In the genomic region with DNA sequence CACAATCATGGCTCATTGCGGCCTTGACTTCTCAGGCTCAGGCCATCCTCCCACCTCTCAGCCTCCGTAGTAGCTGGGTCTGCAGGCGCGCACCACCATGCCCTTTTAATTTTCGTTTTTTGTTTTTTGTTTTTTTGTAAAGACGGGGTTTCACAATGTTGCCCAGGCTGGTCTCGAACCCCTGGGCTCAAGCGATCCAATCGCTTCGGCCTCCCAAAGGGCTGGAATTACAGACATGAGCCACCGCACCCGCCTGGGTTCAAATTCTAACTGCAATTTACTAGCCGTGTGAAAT, we compare ENCODE assay signal across 9 cellular contexts. TPM values are rescaled to one million over a fixed set of nuclear protein-coding genes. Genes with fewer than 3 reads are reported as not detected.
DNase-seq lines count a peak whose midpoint lies in the region; ATAC-seq and FAIRE-seq lines count a peak whose summit lies in the region.
"Had no signal": no experiment of that assay in that cellular context is flagged by ENCODE, and none has a peak within 500 bp of the region (broad histone marks: within the 10 kb centered on the region; RNA-seq: fewer than 3 reads in every experiment).

No MANE protein-coding gene starts in this region.

- H3K9ac ChIP-seq in SK-N-MC (ENCODE audit: insufficient read length): peak overlapping the region; percentile 97

- WGBS in small intestine, 3 donors: 41 to 66% (median 50%) methylated on average over 13 of the region's 13 CpGs
- WGBS in aorta, 2 donors: 74 to 76% methylated on average over 13 of the region's 13 CpGs

- DNase-seq in T-helper 2 cell treated with Interferon-gamma antibody and Interleukin-4, amounts not matched to agents 5 μg/mL and 100 μg/mL, for 36 hours (ENCODE audit: low spot score): no peak
- DNase-seq in T-helper 2 cell (no peak), SK-N-MC (ENCODE audit: low read depth, low spot score) (no peak), small intestine (peak; percentile 29), aorta (no peak), 8988T (no peak)

- peak overlapping the region; percentile 95 for H3K27ac ChIP-seq in SK-N-MC
- H3K27ac ChIP-seq in small intestine (ENCODE audit: low read depth in 1 of 2, low read length in 1 of 2): no peak overlapping the region
- H3K27ac ChIP-seq in aorta (ENCODE audit: low read depth in 1 of 2, low read length in 2 of 2): no peak overlapping the region

- ATAC-seq in aorta (ENCODE audit: low FRiP score): no peak
- ATAC-seq in GM19351 (IDR thresholded peaks at IDR 0.05; ENCODE audit: unreplicated experiment): no peak

- no peaks in the 10 kb centered on the region for H3K9me3 Mint-ChIP-seq in T-helper 2 cell treated with Interferon-gamma antibody and Interleukin-4, amounts not matched to agents 5 μg/mL and 100 μg/mL, for 36 hours

- H3K36me3 Mint-ChIP-seq in T-helper 2 cell treated with Interferon-gamma antibody and Interleukin-4, amounts not matched to agents 5 μg/mL and 100 μg/mL, for 36 hours (ENCODE audit: low read depth): no peaks in the 10 kb centered on the region

- H3K4me1 Mint-ChIP-seq in T-helper 2 cell treated with Interferon-gamma antibody and Interleukin-4, amounts not matched to agents 5 μg/mL and 100 μg/mL, for 36 hours (ENCODE audit: low read depth): peaks cover 11% of the 10 kb centered on the region

- H3K9me3 ChIP-seq in SK-N-MC (ENCODE audit: low read depth, low read length) (no peaks in the 10 kb centered on the region), small intestine (ENCODE audit: control insufficient read depth, low read depth) (no peaks in the 10 kb centered on the region), aorta (ENCODE audit: control insufficient read depth, low read length) (no peaks in the 10 kb centered on the region)
- H3K9me3 ChIP-seq: mucosa of descending colon had no signal

- no peak for FAIRE-seq in small intestine (lab: Jason Lieb, UNC)

- H3K27ac Mint-ChIP-seq in T-helper 2 cell treated with Interferon-gamma antibody and Interleukin-4, amounts not matched to agents 5 μg/mL and 100 μg/mL, for 36 hours: no peak overlapping the region

- intact Hi-C loops in aorta (cut with DNase I): no loop called here

- H3K4me1 ChIP-seq in small intestine (ENCODE audit: control insufficient read depth in 2 of 2, insufficient read depth in 1 of 2, low read depth in 1 of 2, low read length in 1 of 2) (peaks cover 2 to 12% of the 10 kb centered on the region in 2 donors), aorta (ENCODE audit: control insufficient read depth in 1 of 2, insufficient read depth in 2 of 2, low read length in 2 of 2) (peaks cover 0 to 5% of the 10 kb centered on the region in 2 donors)

- H3K4me3 Mint-ChIP-seq in T-helper 2 cell treated with Interferon-gamma antibody and Interleukin-4, amounts not matched to agents 5 μg/mL and 100 μg/mL, for 36 hours: peak overlapping the region; percentile 20

- peaks cover 4% of the 10 kb centered on the region; the same call in 1 of the 2 replicates for H3K36me3 ChIP-seq in SK-N-MC (ENCODE audit: insufficient read depth, low read length)
- no peaks in the 10 kb centered on the region for H3K36me3 ChIP-seq in small intestine (ENCODE audit: control insufficient read depth in 2 of 2, insufficient read depth in 2 of 2, low read length in 2 of 2)
- no peaks in the 10 kb centered on the region for H3K36me3 ChIP-seq in aorta (ENCODE audit: control insufficient read depth in 1 of 2, insufficient read depth in 2 of 2, low read length in 1 of 2)

- H3K4me3 ChIP-seq in SK-N-MC (peak overlapping the region; percentile 97), iPS-11a (ENCODE audit: low read depth, low read length) (peak overlapping the region; percentile 87), small intestine (ENCODE audit: low read depth in 1 of 2, low read length in 2 of 2) (no peak overlapping the region), aorta (ENCODE audit: low read length in 2 of 2) (no peak overlapping the region)

- H3K27me3 Mint-ChIP-seq in T-helper 2 cell treated with Interferon-gamma antibody and Interleukin-4, amounts not matched to agents 5 μg/mL and 100 μg/mL, for 36 hours (ENCODE audit: low read depth): peaks cover 5% of the 10 kb centered on the region

- H3K27me3 ChIP-seq in small intestine (ENCODE audit: control insufficient read depth in 2 of 2, insufficient read depth in 2 of 2, low read length in 2 of 2) (no peaks in the 10 kb centered on the region), aorta (ENCODE audit: control insufficient read depth in 1 of 2, insufficient read depth in 2 of 2, low read length in 1 of 2) (no peaks in the 10 kb centered on the region)

RNA-seq across cellular contexts. Expression of a gene that starts 12.3 kb away (rescaled TPM):
- 10 to 100 TPM; 72.7 to 92.8 (median 80.2) TPM for polyA plus RNA-seq in small intestine
- total RNA-seq in aorta: 100 to 1,000 TPM; 141 to 158 TPM
- polyA plus RNA-seq in aorta: 100 to 1,000 TPM in 1 of 2 donors, 10 to 100 TPM in 1; 73.8 to 106 TPM

RNA-seq across cellular contexts. Expression of a gene that starts 29.0 kb away (rescaled TPM):
- polyA plus RNA-seq in small intestine (1 to 10 TPM in 1 of 3 donors, under 1 TPM in 2; 0.22 to 1.4 (median 0.81) TPM), aorta (1 to 10 TPM; 1.3 to 4.5 TPM)
- total RNA-seq in aorta: 1 to 10 TPM; 1.4 to 3.1 TPM

RNA-seq across cellular contexts. Expression of a gene that starts 29.1 kb away (rescaled TPM):
- polyA plus RNA-seq in small intestine: 1 to 10 TPM; 1.6 to 8.9 (median 3.5) TPM
- 10 to 100 TPM in 1 of 2 donors, 1 to 10 TPM in 1; 6.3 to 10.2 TPM for total RNA-seq in aorta
- polyA plus RNA-seq in aorta: 10 to 100 TPM in 1 of 2 donors, 1 to 10 TPM in 1; 6.5 to 19.9 TPM

RNA-seq across cellular contexts. Expression of a gene that starts 49.2 kb away (rescaled TPM):
- polyA plus RNA-seq in small intestine (1 to 10 TPM in 1 of 3 donors, under 1 TPM in 1, not detected in 1; 0.43 to 2.0 TPM), aorta (1 to 10 TPM in 1 of 2 donors, not detected in 1; 1.6 TPM)
- total RNA-seq in aorta: 1 to 10 TPM; 6.2 to 7.3 TPM

RNA-seq across cellular contexts. Expression of a gene that starts 49.3 kb away (rescaled TPM):
- polyA plus RNA-seq in small intestine (10 to 100 TPM; 51.1 to 78.7 (median 60.7) TPM), aorta (10 to 100 TPM; 10.3 to 19.5 TPM)
- total RNA-seq in aorta: 10 to 100 TPM; 11.7 to 27.7 TPM

Comparison
In these comparisons a context has a peak if more than half of its experiments do, and no peak if none do; other contexts are left out.
1. H3K4me3 ChIP-seq: peak in SK-N-MC (single experiment) and iPS-11a (single experiment); none in small intestine (0 of 2) and aorta (0 of 2).